ENCODE assay signal across 1 cellular context in the genomic region with DNA sequence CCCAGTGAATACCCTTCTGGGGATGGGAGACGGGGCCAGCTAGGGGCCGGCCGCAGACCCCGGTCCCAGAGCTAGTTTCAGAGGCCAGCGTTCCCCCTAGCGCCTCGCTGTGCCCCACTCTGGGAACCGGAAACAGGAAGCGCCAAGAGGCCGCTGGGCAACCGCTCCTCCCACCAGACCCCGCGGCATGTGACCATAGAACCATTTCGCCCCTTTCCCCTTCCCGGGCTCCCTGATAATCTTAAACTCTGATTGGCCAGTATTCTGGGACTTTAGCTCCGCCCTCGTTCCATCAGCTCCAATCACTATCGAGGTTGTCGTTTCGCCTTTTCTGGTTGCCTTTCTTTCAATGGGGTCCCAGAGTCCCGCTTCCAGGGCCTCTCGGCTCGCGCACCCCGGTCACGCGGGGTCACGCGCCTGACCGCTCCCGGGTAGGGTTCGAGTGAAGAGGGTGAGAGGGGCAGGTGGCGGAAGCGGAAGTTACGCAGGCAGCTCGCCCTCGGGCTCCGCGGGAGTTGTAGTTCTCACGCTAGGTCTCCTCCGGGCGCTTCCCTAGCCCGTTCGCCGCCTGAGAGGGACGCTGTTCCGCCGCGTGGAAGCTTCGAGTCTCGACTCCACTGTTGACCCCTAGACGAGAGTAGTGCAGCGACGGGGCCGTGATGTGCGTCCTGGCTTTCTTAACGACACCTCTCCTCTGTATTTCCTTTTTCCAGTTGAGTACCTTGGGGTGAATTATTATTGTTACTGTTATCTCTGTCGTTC.
A peak's percentile ranks its signal among the peaks of the same experiment; 100 is the strongest.
TF ChIP-seq lines count a peak whose summit lies in the region.

A gene (minus strand): TSS at position 121 of the 762 bp plus-strand sequence. CDS start 3,241 bp downstream, outside the sequence.

TF ChIP-seq in HepG2, 621 proteins besides CTCF, POLR2A, EP300 and RAD21 (continued from another document and continues in another):
- TF ChIP-seq, protein P1, sequence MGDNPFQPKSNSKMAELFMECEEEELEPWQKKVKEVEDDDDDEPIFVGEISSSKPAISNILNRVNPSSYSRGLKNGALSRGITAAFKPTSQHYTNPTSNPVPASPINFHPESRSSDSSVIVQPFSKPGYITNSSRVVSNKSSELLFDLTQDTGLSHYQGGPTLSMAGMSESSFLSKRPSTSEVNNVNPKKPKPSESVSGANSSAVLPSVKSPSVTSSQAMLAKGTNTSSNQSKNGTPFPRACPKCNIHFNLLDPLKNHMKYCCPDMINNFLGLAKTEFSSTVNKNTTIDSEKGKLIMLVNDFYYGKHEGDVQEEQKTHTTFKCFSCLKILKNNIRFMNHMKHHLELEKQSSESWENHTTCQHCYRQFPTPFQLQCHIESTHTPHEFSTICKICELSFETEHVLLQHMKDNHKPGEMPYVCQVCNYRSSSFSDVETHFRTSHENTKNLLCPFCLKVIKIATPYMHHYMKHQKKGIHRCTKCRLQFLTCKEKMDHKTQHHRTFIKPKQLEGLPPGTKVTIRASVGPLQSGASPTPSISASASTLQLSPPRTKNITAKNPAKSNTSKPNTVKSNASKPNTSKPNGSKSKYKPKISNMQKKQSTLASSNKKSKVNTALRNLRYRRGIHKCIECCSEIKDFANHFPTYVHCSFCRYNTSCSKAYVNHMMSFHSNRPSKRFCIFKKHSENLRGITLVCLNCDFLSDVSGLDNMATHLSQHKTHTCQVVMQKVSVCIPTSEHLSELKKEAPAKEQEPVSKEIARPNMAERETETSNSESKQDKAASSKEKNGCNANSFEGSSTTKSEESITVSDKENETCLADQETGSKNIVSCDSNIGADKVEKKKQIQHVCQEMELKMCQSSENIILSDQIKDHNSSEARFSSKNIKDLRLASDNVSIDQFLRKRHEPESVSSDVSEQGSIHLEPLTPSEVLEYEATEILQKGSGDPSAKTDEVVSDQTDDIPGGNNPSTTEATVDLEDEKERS (CRISPR knock-in tag; IDR thresholded peaks at IDR 0.05) = no peak
- TF ChIP-seq, protein P2, sequence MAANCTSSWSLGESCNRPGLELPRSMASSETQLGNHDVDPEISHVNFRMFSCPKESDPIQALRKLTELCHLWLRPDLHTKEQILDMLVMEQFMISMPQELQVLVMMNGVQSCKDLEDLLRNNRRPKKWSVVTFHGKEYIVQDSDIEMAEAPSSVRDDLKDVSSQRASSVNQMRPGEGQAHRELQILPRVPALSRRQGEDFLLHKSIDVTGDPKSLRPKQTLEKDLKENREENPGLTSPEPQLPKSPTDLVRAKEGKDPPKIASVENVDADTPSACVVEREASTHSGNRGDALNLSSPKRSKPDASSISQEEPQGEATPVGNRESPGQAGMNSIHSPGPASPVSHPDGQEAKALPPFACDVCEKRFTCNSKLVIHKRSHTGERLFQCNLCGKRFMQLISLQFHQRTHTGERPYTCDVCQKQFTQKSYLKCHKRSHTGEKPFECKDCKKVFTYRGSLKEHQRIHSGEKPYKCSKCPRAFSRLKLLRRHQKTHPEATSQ (CRISPR knock-in tag; IDR thresholded peaks at IDR 0.05; ENCODE audit: borderline replicate concordance) = no peak; the same call in 1 of the 2 replicates
- 0 out of 2 replicates have a peak, but pooled peaks have one; percentile 18 for TF ChIP-seq ZSCAN9 (CRISPR knock-in tag; IDR thresholded peaks at IDR 0.05; ENCODE audit: borderline replicate concordance)
- TF ChIP-seq ZFAT (CRISPR knock-in tag; conservative IDR thresholded peaks at IDR 0.05) = 0 out of 2 replicates have a peak, but pooled peaks have one; percentile 43
- peak; percentile 79 for TF ChIP-seq ZNF335 (CRISPR knock-in tag; IDR thresholded peaks at IDR 0.05)
- TF ChIP-seq, protein P3, sequence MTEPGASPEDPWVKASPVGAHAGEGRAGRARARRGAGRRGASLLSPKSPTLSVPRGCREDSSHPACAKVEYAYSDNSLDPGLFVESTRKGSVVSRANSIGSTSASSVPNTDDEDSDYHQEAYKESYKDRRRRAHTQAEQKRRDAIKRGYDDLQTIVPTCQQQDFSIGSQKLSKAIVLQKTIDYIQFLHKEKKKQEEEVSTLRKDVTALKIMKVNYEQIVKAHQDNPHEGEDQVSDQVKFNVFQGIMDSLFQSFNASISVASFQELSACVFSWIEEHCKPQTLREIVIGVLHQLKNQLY (CRISPR knock-in tag; IDR thresholded peaks at IDR 0.05) = peak; percentile 14; the same call in 1 of the 2 replicates
- TF ChIP-seq HES4 (CRISPR knock-in tag; IDR thresholded peaks at IDR 0.05; ENCODE audit: borderline replicate concordance) = peak; percentile 44
- no peak for TF ChIP-seq XBP1 (CRISPR knock-in tag; IDR thresholded peaks at IDR 0.05)
- TF ChIP-seq ZNF496 (CRISPR knock-in tag; IDR thresholded peaks at IDR 0.05; ENCODE audit: insufficient replicate concordance) = no peak
- no peak for TF ChIP-seq HOXA9 (CRISPR knock-in tag; IDR thresholded peaks at IDR 0.05; ENCODE audit: borderline replicate concordance)
- no peak for TF ChIP-seq REL (CRISPR knock-in tag; conservative IDR thresholded peaks at IDR 0.05)
- TF ChIP-seq ZNF703 (CRISPR knock-in tag; IDR thresholded peaks at IDR 0.05; ENCODE audit: borderline replicate concordance) = peak; percentile 77; the same call in 1 of the 2 replicates
- peak; percentile 85 for TF ChIP-seq MEF2D (CRISPR knock-in tag; IDR thresholded peaks at IDR 0.05)
- no peak; the same call in 1 of the 2 replicates for TF ChIP-seq SNAPC2 (CRISPR knock-in tag; IDR thresholded peaks at IDR 0.05)
- no peak for TF ChIP-seq TCF7L2 (IDR thresholded peaks at IDR 0.05; ENCODE audit: low read depth, low read length)
- TF ChIP-seq NR2C2 (CRISPR knock-in tag; IDR thresholded peaks at IDR 0.05; ENCODE audit: borderline replicate concordance) = peak; percentile 95
- TF ChIP-seq SP140L (CRISPR knock-in tag; IDR thresholded peaks at IDR 0.05; ENCODE audit: borderline replicate concordance) = no peak
- TF ChIP-seq, protein P4, sequence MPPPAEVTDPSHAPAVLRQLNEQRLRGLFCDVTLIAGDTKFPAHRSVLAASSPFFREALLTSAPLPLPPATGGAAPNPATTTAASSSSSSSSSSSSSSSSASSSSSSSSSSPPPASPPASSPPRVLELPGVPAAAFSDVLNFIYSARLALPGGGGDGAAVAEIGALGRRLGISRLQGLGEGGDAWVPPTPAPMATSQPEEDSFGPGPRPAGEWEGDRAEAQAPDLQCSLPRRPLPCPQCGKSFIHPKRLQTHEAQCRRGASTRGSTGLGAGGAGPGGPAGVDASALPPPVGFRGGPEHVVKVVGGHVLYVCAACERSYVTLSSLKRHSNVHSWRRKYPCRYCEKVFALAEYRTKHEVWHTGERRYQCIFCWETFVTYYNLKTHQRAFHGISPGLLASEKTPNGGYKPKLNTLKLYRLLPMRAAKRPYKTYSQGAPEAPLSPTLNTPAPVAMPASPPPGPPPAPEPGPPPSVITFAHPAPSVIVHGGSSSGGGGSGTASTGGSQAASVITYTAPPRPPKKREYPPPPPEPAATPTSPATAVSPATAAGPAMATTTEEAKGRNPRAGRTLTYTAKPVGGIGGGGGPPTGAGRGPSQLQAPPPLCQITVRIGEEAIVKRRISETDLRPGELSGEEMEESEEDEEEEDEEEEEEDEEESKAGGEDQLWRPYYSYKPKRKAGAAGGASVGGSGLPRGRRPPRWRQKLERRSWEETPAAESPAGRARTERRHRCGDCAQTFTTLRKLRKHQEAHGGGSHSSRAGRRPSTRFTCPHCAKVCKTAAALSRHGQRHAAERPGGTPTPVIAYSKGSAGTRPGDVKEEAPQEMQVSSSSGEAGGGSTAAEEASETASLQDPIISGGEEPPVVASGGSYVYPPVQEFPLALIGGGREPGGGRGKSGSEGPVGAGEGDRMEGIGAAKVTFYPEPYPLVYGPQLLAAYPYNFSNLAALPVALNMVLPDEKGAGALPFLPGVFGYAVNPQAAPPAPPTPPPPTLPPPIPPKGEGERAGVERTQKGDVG (CRISPR knock-in tag; IDR thresholded peaks at IDR 0.05; ENCODE audit: borderline replicate concordance) = peak; percentile 26
- no peak for TF ChIP-seq YY1 (IDR thresholded peaks at IDR 0.05; ENCODE audit: insufficient read depth, insufficient replicate concordance, low read depth, low read length)
- no peak for TF ChIP-seq ZNF180 (CRISPR knock-in tag; IDR thresholded peaks at IDR 0.05; ENCODE audit: borderline replicate concordance, low read depth)
- no peak for TF ChIP-seq KAT7 (CRISPR knock-in tag; IDR thresholded peaks at IDR 0.05; ENCODE audit: borderline replicate concordance)
- TF ChIP-seq, protein P5, sequence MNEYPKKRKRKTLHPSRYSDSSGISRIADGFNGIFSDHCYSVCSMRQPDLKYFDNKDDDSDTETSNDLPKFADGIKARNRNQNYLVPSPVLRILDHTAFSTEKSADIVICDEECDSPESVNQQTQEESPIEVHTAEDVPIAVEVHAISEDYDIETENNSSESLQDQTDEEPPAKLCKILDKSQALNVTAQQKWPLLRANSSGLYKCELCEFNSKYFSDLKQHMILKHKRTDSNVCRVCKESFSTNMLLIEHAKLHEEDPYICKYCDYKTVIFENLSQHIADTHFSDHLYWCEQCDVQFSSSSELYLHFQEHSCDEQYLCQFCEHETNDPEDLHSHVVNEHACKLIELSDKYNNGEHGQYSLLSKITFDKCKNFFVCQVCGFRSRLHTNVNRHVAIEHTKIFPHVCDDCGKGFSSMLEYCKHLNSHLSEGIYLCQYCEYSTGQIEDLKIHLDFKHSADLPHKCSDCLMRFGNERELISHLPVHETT (CRISPR knock-in tag; conservative IDR thresholded peaks at IDR 0.05) = no peak; the same call in 1 of the 2 replicates
- peak; percentile 79; the same call in 1 of the 2 replicates for TF ChIP-seq SMYD3 (CRISPR knock-in tag; IDR thresholded peaks at IDR 0.05)
- TF ChIP-seq TBX2 (CRISPR knock-in tag; IDR thresholded peaks at IDR 0.05; ENCODE audit: borderline replicate concordance) = peak; percentile 81; the same call in 1 of the 2 replicates
- no peak for TF ChIP-seq GPN1 (CRISPR knock-in tag; IDR thresholded peaks at IDR 0.05; ENCODE audit: borderline replicate concordance)
- TF ChIP-seq ZNF549 (CRISPR knock-in tag; IDR thresholded peaks at IDR 0.05) = no peak
- no peak for TF ChIP-seq SMAD9 (CRISPR knock-in tag; IDR thresholded peaks at IDR 0.05)
- TF ChIP-seq RFX1 (IDR thresholded peaks at IDR 0.05) = no peak
- TF ChIP-seq ZSCAN25 (CRISPR knock-in tag; IDR thresholded peaks at IDR 0.05) = no peak
- TF ChIP-seq ZNF772 (CRISPR knock-in tag; IDR thresholded peaks at IDR 0.05) = peak; percentile 88; the same call in 1 of the 2 replicates
- TF ChIP-seq TOE1 (CRISPR knock-in tag; IDR thresholded peaks at IDR 0.05) = no peak
- TF ChIP-seq, protein P6, sequence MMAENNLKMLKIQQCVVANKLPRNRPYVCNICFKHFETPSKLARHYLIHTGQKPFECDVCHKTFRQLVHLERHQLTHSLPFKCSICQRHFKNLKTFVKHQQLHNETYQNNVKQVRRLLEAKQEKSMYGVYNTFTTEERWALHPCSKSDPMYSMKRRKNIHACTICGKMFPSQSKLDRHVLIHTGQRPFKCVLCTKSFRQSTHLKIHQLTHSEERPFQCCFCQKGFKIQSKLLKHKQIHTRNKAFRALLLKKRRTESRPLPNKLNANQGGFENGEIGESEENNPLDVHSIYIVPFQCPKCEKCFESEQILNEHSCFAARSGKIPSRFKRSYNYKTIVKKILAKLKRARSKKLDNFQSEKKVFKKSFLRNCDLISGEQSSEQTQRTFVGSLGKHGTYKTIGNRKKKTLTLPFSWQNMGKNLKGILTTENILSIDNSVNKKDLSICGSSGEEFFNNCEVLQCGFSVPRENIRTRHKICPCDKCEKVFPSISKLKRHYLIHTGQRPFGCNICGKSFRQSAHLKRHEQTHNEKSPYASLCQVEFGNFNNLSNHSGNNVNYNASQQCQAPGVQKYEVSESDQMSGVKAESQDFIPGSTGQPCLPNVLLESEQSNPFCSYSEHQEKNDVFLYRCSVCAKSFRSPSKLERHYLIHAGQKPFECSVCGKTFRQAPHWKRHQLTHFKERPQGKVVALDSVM (CRISPR knock-in tag; IDR thresholded peaks at IDR 0.05) = peak; percentile 44; the same call in 1 of the 2 replicates
- peak; percentile 74 for TF ChIP-seq RAD51 (IDR thresholded peaks at IDR 0.05; ENCODE audit: borderline replicate concordance)
- TF ChIP-seq RELA (CRISPR knock-in tag; IDR thresholded peaks at IDR 0.05) = no peak
- peak; percentile 71; the same call in 1 of the 2 replicates for TF ChIP-seq RFXANK (CRISPR knock-in tag; IDR thresholded peaks at IDR 0.05)
- TF ChIP-seq, protein P7, sequence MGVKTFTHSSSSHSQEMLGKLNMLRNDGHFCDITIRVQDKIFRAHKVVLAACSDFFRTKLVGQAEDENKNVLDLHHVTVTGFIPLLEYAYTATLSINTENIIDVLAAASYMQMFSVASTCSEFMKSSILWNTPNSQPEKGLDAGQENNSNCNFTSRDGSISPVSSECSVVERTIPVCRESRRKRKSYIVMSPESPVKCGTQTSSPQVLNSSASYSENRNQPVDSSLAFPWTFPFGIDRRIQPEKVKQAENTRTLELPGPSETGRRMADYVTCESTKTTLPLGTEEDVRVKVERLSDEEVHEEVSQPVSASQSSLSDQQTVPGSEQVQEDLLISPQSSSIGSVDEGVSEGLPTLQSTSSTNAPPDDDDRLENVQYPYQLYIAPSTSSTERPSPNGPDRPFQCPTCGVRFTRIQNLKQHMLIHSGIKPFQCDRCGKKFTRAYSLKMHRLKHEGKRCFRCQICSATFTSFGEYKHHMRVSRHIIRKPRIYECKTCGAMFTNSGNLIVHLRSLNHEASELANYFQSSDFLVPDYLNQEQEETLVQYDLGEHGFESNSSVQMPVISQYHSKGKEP (CRISPR knock-in tag; IDR thresholded peaks at IDR 0.05) = no peak
- peak; percentile 99 for TF ChIP-seq GABPB1 (CRISPR knock-in tag; IDR thresholded peaks at IDR 0.05)
- TF ChIP-seq ZSCAN21 (CRISPR knock-in tag; IDR thresholded peaks at IDR 0.05; ENCODE audit: borderline replicate concordance) = 0 out of 2 replicates have a peak, but pooled peaks have one; percentile 36
- 0 out of 2 replicates have a peak, but pooled peaks have one; percentile 17 for TF ChIP-seq FOSL1 (CRISPR knock-in tag; IDR thresholded peaks at IDR 0.05; ENCODE audit: borderline replicate concordance)
- no peak; the same call in 1 of the 2 replicates for TF ChIP-seq ZNF430 (CRISPR knock-in tag; IDR thresholded peaks at IDR 0.05)
- TF ChIP-seq, protein P8, sequence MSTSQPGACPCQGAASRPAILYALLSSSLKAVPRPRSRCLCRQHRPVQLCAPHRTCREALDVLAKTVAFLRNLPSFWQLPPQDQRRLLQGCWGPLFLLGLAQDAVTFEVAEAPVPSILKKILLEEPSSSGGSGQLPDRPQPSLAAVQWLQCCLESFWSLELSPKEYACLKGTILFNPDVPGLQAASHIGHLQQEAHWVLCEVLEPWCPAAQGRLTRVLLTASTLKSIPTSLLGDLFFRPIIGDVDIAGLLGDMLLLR (CRISPR knock-in tag; IDR thresholded peaks at IDR 0.05) = no peak; the same call in 1 of the 2 replicates
- TF ChIP-seq ZNF24 (IDR thresholded peaks at IDR 0.05) = no peak
- peak; percentile 80 for TF ChIP-seq ZNF350 (CRISPR knock-in tag; IDR thresholded peaks at IDR 0.05; ENCODE audit: borderline replicate concordance, low read depth)
- no peak for TF ChIP-seq GFI1 (CRISPR knock-in tag; IDR thresholded peaks at IDR 0.05; ENCODE audit: borderline replicate concordance)
- no peak for TF ChIP-seq SIX1 (CRISPR knock-in tag; IDR thresholded peaks at IDR 0.05; ENCODE audit: borderline replicate concordance)
- TF ChIP-seq, protein P9, sequence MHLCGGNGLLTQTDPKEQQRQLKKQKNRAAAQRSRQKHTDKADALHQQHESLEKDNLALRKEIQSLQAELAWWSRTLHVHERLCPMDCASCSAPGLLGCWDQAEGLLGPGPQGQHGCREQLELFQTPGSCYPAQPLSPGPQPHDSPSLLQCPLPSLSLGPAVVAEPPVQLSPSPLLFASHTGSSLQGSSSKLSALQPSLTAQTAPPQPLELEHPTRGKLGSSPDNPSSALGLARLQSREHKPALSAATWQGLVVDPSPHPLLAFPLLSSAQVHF (CRISPR knock-in tag; IDR thresholded peaks at IDR 0.05) = no peak
- TF ChIP-seq NR2F1 (CRISPR knock-in tag; IDR thresholded peaks at IDR 0.05) = peak; percentile 17 to 71; a peak in 3 of 4 replicates
- 0 out of 2 replicates have a peak, but pooled peaks have one; percentile 13 for TF ChIP-seq ZMYM3 (CRISPR knock-in tag; IDR thresholded peaks at IDR 0.05)
- TF ChIP-seq ZNF557 (CRISPR knock-in tag; IDR thresholded peaks at IDR 0.05) = peak; percentile 42; the same call in 1 of the 2 replicates
